ENCODE assay signal across 21 cellular contexts in the genomic region with DNA sequence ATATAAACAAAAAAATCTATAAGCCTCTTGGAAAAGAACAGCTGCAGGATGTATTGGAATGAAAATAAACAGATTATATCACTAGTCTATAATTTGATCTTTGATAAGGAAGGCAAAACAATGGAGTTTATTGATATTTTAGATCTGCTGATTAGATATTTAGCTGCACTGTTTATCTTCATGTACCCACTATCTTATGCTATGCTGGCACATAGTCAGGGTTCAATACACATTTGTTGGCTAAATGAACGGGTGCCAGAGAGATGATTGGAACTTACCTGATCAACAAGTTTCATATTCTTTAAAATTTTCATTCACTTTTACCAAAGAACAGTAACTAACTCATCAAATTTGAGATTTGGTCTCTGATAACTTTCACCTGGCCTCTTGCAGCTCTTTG. TPM values are rescaled to one million over a fixed set of nuclear protein-coding genes. Genes with fewer than 3 reads are reported as not detected.
A peak's percentile ranks its signal among the peaks of the same experiment; 100 is the strongest.
DNase-seq lines count a peak whose midpoint lies in the region; ATAC-seq, FAIRE-seq and TF ChIP-seq lines count a peak whose summit lies in the region.
"Had no signal": no experiment of that assay in that cellular context is flagged by ENCODE, and none has a peak within 500 bp of the region (broad histone marks: within the 10 kb centered on the region; RNA-seq: fewer than 3 reads in every experiment).

No MANE protein-coding gene starts in this region.

- no peak for TF ChIP-seq POLR2A in IMR-90 (IDR thresholded peaks at IDR 0.05; ENCODE audit: low read depth, low read length)
- TF ChIP-seq POLR2A in endothelial cell of umbilical vein (IDR thresholded peaks at IDR 0.05; ENCODE audit: low read depth, low read length) = no peak

- in situ Hi-C loops in IMR-90 (cut with MboI; ENCODE audit: low sequenced_read_pairs) = no loop called here

- dilution Hi-C loops in IMR-90 (cut with HindIII; ENCODE audit: low sequenced_read_pairs, unreplicated experiment) = no loop called here
- dilution Hi-C loops in endothelial cell of umbilical vein (cut with MboI; ENCODE audit: extremely low pct_ligation_motif_present, low sequenced_read_pairs) = no loop called here

- no peak for TF ChIP-seq RAD21 in IMR-90 (IDR thresholded peaks at IDR 0.05; ENCODE audit: low read length)

- peaks cover 4% of the 10 kb centered on the region; the same call in 1 of the 2 replicates for H4K20me1 ChIP-seq in IMR-90 (ENCODE audit: insufficient read depth, low read length)
- H4K20me1 ChIP-seq in endothelial cell of umbilical vein (replicated peaks; ENCODE audit: control insufficient read depth, extremely low read depth, insufficient read depth, low read length) = no peaks in the 10 kb centered on the region

- peak overlapping the region; percentile 51 for H3K4me3 Mint-ChIP-seq in Calu3 (ENCODE audit: low read depth, unreplicated experiment)
- H3K4me3 Mint-ChIP-seq: CD14-positive monocyte had no signal

- H4K91ac ChIP-seq in IMR-90 (ENCODE audit: insufficient read depth, low read depth, low read length) = peak overlapping the region; percentile 24; the same call in 1 of the 2 replicates

- no CpG with 5 or more reads among the region's 1 CpG for WGBS in IMR-90 (ENCODE audit: extremely low coverage in 2 of 2, insufficient read length in 1 of 2), 2 experiments

- H3K4me1 ChIP-seq in IMR-90 (ENCODE audit: control insufficient read depth, insufficient read depth, low read length) = peaks cover 6% of the 10 kb centered on the region; the same call in 1 of the 2 replicates
- H3K4me1 ChIP-seq in endothelial cell of umbilical vein (ENCODE audit: control insufficient read depth, extremely low read depth, insufficient read depth, low read length) = peaks cover 29% of the 10 kb centered on the region

- H2AFZ ChIP-seq in IMR-90 (replicated peaks; ENCODE audit: low read length, poor library complexity) (no peak overlapping the region), endothelial cell of umbilical vein (ENCODE audit: low read depth, low read length) (no peak overlapping the region)

- TF ChIP-seq CTCF in Calu3 (IDR thresholded peaks at IDR 0.05; ENCODE audit: unreplicated experiment) (no peak), IMR-90 (conservative IDR thresholded peaks at IDR 0.05; ENCODE audit: low read depth, low read length) (no peak), endothelial cell of umbilical vein (IDR thresholded peaks at IDR 0.05; ENCODE audit: extremely low read depth in 1 of 2, insufficient read depth in 1 of 2, low read depth in 1 of 2, low read length in 2 of 2) (no peak)

- H3K27me3 Mint-ChIP-seq in Calu3 (ENCODE audit: unreplicated experiment) = no peaks in the 10 kb centered on the region

- H2BK15ac ChIP-seq in IMR-90 (ENCODE audit: low read depth, low read length) = peak overlapping the region; percentile 48; the same call in 1 of the 3 replicates

- H3K27me3 ChIP-seq in IMR-90 (ENCODE audit: control insufficient read depth, insufficient read depth, low read length) (no peaks in the 10 kb centered on the region), endothelial cell of umbilical vein (ENCODE audit: control insufficient read depth in 2 of 2, insufficient read depth in 2 of 2, low read length in 2 of 2) (no peaks in the 10 kb centered on the region)

- H3K4ac ChIP-seq in IMR-90 (ENCODE audit: low read depth, low read length) = peak overlapping the region; percentile 68; the same call in 1 of the 2 replicates

- H3K9me3 ChIP-seq in IMR-90 (ENCODE audit: control insufficient read depth, insufficient read depth, low read length) (no peaks in the 10 kb centered on the region), endothelial cell of umbilical vein (replicated peaks; ENCODE audit: control insufficient read depth, insufficient read depth, low read length) (no peaks in the 10 kb centered on the region)

- H3K23ac ChIP-seq in IMR-90 (ENCODE audit: low read depth, low read length) = no peak overlapping the region

- no TSS peak for BruUV-seq in Calu3 (replicated peaks; lab: Mats Ljungman, UMichigan)
- BruUV-seq in IMR-90 (replicated peaks; lab: Mats Ljungman, UMichigan) = no TSS peak
- BruUV-seq in endothelial cell of umbilical vein (replicated peaks; lab: Mats Ljungman, UMichigan) = no TSS peak

- no peak for FAIRE-seq in endothelial cell of umbilical vein (lab: Jason Lieb, UNC)
- FAIRE-seq: H54 had no signal

- no peaks in the 10 kb centered on the region for H3K9me3 Mint-ChIP-seq in Calu3 (ENCODE audit: low read depth, unreplicated experiment)

- peak overlapping the region in 1 of 2 experiments; percentile 63; a peak in 2 of 4 replicates for H4K8ac ChIP-seq in IMR-90 (ENCODE audit: low read depth in 2 of 2, low read length in 2 of 2)

- no peak overlapping the region for H2AK9ac ChIP-seq in IMR-90 (replicated peaks; ENCODE audit: low read depth, low read length, poor library complexity)

- no peak overlapping the region for H3K27ac ChIP-seq in IMR-90 (ENCODE audit: insufficient read depth, low read length)
- H3K27ac ChIP-seq in endothelial cell of umbilical vein (ENCODE audit: insufficient read depth, low read depth, low read length) = no peak overlapping the region

- H3K4me3 ChIP-seq in IMR-90 (ENCODE audit: insufficient read depth, low read depth, low read length) (no peak overlapping the region), endothelial cell of umbilical vein (replicated peaks in 1 of 3; ENCODE audit: insufficient read depth in 1 of 3, low read depth in 1 of 3, low read length in 3 of 3) (no peak overlapping the region)

- H3K14ac ChIP-seq in IMR-90 (replicated peaks; ENCODE audit: low read depth, low read length) = 0 out of 2 replicates have a peak overlapping the region, but pooled peaks have one; percentile 81

- peak overlapping the region; percentile 60; the same call in 1 of the 2 replicates for H3K18ac ChIP-seq in IMR-90 (ENCODE audit: low read depth, low read length)

- H3K56ac ChIP-seq in IMR-90 (ENCODE audit: extremely low read depth, insufficient read depth, low read length) = no peak overlapping the region

- ATAC-seq in IMR-90 (ENCODE audit: low read depth) = no peak
- ATAC-seq in HG03378 (IDR thresholded peaks at IDR 0.05; ENCODE audit: unreplicated experiment) = no peak
- no peak for ATAC-seq in HG02610 (IDR thresholded peaks at IDR 0.05; ENCODE audit: unreplicated experiment)

- POLR2A ChIA-PET in IMR-90 (lab: Charles Lee; ENCODE audit: unreplicated experiment) = no interaction called here
- POLR2A ChIA-PET in endothelial cell of umbilical vein (lab: Charles Lee) = no interaction called here

- peaks cover 17% of the 10 kb centered on the region for H3K36me3 Mint-ChIP-seq in Calu3 (ENCODE audit: insufficient read depth, unreplicated experiment)
- H3K36me3 Mint-ChIP-seq: CD14-positive monocyte had no signal

- H3K9ac ChIP-seq in IMR-90 (ENCODE audit: low read depth, low read length) = no peak overlapping the region
- no peak overlapping the region for H3K9ac ChIP-seq in endothelial cell of umbilical vein (replicated peaks; ENCODE audit: extremely low read depth, insufficient read depth, low read length)

- H3K79me2 ChIP-seq in endothelial cell of umbilical vein (ENCODE audit: control insufficient read depth, insufficient read depth, low read length) = no peaks in the 10 kb centered on the region

- H3K36me3 ChIP-seq in IMR-90 (ENCODE audit: control insufficient read depth, insufficient read depth, low read length) (no peaks in the 10 kb centered on the region), endothelial cell of umbilical vein (ENCODE audit: control insufficient read depth in 2 of 2, extremely low read depth in 1 of 2, insufficient read depth in 2 of 2, low read length in 2 of 2) (no peaks in the 10 kb centered on the region)

- CTCF ChIA-PET in Calu3 (lab: Charles Lee) (no interaction called here), IMR-90 (lab: Yijun Ruan, JAX) (interaction anchor here (0.7 kb wide), 1 partner anchor 238 kb away, joined by 4 read pairs; no protein-coding TSS in a partner anchor), endothelial cell of umbilical vein (lab: Charles Lee) (interaction anchor here (1.8 kb wide), 1 partner anchor 13 kb away, joined by 5 read pairs; no protein-coding TSS in a partner anchor)

- H4K5ac ChIP-seq in IMR-90 (ENCODE audit: low read depth, low read length) = no peak overlapping the region

- peak overlapping the region; percentile 78; the same call in 1 of the 2 replicates for H2AK5ac ChIP-seq in IMR-90 (ENCODE audit: low read depth, low read length)

- peaks cover 46% of the 10 kb centered on the region for H3K4me1 Mint-ChIP-seq in Calu3 (ENCODE audit: low read depth, unreplicated experiment)

- no peaks in the 10 kb centered on the region for H3K79me1 ChIP-seq in IMR-90 (ENCODE audit: low read depth in 1 of 2, low read length in 2 of 2)

- intact Hi-C loops in Calu3 (cut with micrococcal nuclease; ENCODE audit: unreplicated experiment) = loop anchor here (5.0 kb wide), 1 partner anchor 46 kb away; no protein-coding TSS in a partner anchor
- intact Hi-C loops in IMR-90 (cut with micrococcal nuclease) = no loop called here
- intact Hi-C loops in endothelial cell of umbilical vein (cut with micrococcal nuclease) = loop anchor here (5.0 kb wide), 1 partner anchor 146 kb away; a partner anchor contains a TSS

- H2BK120ac ChIP-seq in IMR-90 (ENCODE audit: low read depth, low read length) = peak overlapping the region; percentile 58

- H3K27ac Mint-ChIP-seq in Calu3 (ENCODE audit: unreplicated experiment) = peak overlapping the region; percentile 70

- H3K4me2 ChIP-seq in IMR-90 (ENCODE audit: low read depth, low read length) = no peak overlapping the region
- H3K4me2 ChIP-seq in endothelial cell of umbilical vein (ENCODE audit: insufficient read depth, low read length) = no peak overlapping the region

- H3K9me1 ChIP-seq in IMR-90 (ENCODE audit: insufficient read depth, low read length) = peaks cover 8% of the 10 kb centered on the region
- H3K9me1 ChIP-seq in endothelial cell of umbilical vein (replicated peaks; ENCODE audit: control insufficient read depth, extremely low read depth, insufficient read depth, low read length) = no peaks in the 10 kb centered on the region

- H2BK20ac ChIP-seq in IMR-90 (ENCODE audit: low read depth, low read length) = peak overlapping the region; percentile 69; the same call in 1 of the 2 replicates

- no peak overlapping the region for H2BK5ac ChIP-seq in IMR-90 (ENCODE audit: low read depth, low read length, poor library complexity, severe bottlenecking)

- DNase-seq in Calu3 (no peak), IMR-90 (no peak), endothelial cell of umbilical vein (ENCODE audit: low read depth, low spot score) (no peak), mucosa of gallbladder (ENCODE audit: low spot score) (peak; percentile 71), NCI-H2029 (lab: John Stamatoyannopoulos, UW) (no peak)
- DNase-seq: DMS 273 treated with DMSO at 0.1 percent for 48 hours, DND-41, MM.1S, NCI-H1092, NCI-H1436 treated with DMSO at 0.1 percent for 48 hours, NCI-H2029 treated with DMSO at 0.1 percent for 48 hours, NCI-H446 treated with DMSO at 0.1 percent for 48 hours, SIG-M5 had no signal

RNA-seq across cellular contexts. Expression of a gene that starts 26.9 kb away (rescaled TPM):
- not detected in 2 replicates for total RNA-seq in Calu3 (2022)
- not detected in 2 replicates for total RNA-seq in IMR-90 (2012; rRNA removed)
- polyA plus RNA-seq in IMR-90 (2012; rRNA removed) = not detected in 2 replicates
- not detected in 2 replicates for polyA plus RNA-seq in IMR-90 (2012; cell fraction: cytosol; rRNA removed)
- polyA plus RNA-seq in IMR-90 (2012; cell fraction: nucleus; rRNA removed; ENCODE audit: low replicate concordance) = not detected in 2 replicates
- not detected in 2 replicates for total RNA-seq in endothelial cell of umbilical vein
- not detected in 2 replicates for polyA plus RNA-seq in endothelial cell of umbilical vein
- polyA plus RNA-seq in endothelial cell of umbilical vein (2011; cell fraction: cytosol; rRNA removed) = not detected in 2 replicates
- not detected in 2 replicates for polyA plus RNA-seq in endothelial cell of umbilical vein (2011; cell fraction: nucleus; rRNA removed)
- not detected in 2 replicates for polyA plus RNA-seq in endothelial cell of umbilical vein (2012)
- polyA minus RNA-seq in endothelial cell of umbilical vein = not detected in 2 replicates
- not detected for polyA minus RNA-seq in endothelial cell of umbilical vein (2011; cell fraction: cytosol; rRNA and poly(A)+ RNA removed)
- not detected in 2 replicates for polyA minus RNA-seq in endothelial cell of umbilical vein (2011; cell fraction: nucleus; rRNA and poly(A)+ RNA removed)
- 0.35 TPM for total RNA-seq in mucosa of gallbladder
- total RNA-seq: G401, LHCN-M2, RPMI7951 had no signal
- polyA plus RNA-seq: AG04450, CD14-positive monocyte had no signal
